Comparison of ENCODE assay signal across 1 cellular context in the genomic region with DNA sequence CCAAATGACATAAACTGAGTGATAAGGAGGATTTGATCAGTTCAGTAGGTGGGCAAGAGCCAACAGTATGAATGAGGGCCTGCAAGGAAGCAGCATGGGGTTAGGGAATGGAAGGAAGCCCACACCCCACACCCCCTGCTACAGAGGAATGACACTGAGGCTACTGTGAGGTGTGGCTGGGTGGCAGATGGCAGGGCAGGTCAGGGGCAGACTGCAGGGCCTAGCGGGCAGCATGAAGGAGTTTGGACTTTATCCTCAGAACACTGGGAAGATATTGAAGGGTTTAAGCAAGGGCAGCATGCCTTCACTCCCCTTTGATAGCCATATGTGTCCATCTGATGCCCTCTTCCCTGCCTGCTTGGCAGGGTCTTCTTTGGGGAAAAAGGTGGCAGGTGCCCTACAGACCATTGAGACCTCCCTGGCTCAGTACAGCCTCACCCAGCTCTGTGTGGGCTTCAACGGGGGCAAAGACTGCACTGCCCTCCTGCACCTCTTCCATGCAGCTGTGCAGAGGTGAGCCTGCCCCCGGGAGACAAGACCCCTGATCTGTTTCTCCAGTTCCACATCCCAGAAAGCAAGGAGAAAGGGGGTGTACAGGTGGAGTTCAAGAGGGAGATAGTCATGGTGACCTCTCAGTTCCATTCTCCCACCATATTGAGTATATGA.
TF ChIP-seq lines count a peak whose summit lies in the region.

No MANE protein-coding gene starts in this region.

TF ChIP-seq in WTC11, 78 proteins besides CTCF, POLR2A, EP300 and RAD21 (continued from another document):
- TF ChIP-seq, protein P1, sequence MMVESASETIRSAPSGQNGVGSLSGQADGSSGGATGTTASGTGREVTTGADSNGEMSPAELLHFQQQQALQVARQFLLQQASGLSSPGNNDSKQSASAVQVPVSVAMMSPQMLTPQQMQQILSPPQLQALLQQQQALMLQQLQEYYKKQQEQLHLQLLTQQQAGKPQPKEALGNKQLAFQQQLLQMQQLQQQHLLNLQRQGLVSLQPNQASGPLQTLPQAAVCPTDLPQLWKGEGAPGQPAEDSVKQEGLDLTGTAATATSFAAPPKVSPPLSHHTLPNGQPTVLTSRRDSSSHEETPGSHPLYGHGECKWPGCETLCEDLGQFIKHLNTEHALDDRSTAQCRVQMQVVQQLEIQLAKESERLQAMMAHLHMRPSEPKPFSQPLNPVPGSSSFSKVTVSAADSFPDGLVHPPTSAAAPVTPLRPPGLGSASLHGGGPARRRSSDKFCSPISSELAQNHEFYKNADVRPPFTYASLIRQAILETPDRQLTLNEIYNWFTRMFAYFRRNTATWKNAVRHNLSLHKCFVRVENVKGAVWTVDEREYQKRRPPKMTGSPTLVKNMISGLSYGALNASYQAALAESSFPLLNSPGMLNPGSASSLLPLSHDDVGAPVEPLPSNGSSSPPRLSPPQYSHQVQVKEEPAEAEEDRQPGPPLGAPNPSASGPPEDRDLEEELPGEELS (CRISPR knock-in tag; IDR thresholded peaks at IDR 0.05) = no peak
- TF ChIP-seq, protein P2, sequence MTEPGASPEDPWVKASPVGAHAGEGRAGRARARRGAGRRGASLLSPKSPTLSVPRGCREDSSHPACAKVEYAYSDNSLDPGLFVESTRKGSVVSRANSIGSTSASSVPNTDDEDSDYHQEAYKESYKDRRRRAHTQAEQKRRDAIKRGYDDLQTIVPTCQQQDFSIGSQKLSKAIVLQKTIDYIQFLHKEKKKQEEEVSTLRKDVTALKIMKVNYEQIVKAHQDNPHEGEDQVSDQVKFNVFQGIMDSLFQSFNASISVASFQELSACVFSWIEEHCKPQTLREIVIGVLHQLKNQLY (CRISPR knock-in tag; IDR thresholded peaks at IDR 0.05) = no peak
- TF ChIP-seq MYBL2 (CRISPR knock-in tag; IDR thresholded peaks at IDR 0.05) = no peak
- no peak for TF ChIP-seq IRF2 (CRISPR knock-in tag; IDR thresholded peaks at IDR 0.05; ENCODE audit: borderline replicate concordance, low read depth)
- no peak for TF ChIP-seq SOX15 (CRISPR knock-in tag; IDR thresholded peaks at IDR 0.05)
- no peak for TF ChIP-seq NR1H2 (CRISPR knock-in tag; IDR thresholded peaks at IDR 0.05)
